8 cellular contexts compared by ENCODE assay signal in genomic region chr2:69375494-69376353, GRCh38. TPM values are rescaled to one million over a fixed set of nuclear protein-coding genes. Genes with fewer than 3 reads are reported as not detected.
A peak's percentile ranks its signal among the peaks of the same experiment; 100 is the strongest.
DNase-seq lines count a peak whose midpoint lies in the region; ATAC-seq and TF ChIP-seq lines count a peak whose summit lies in the region.

No MANE protein-coding gene starts in this region.

- in situ Hi-C loops in ACHN (cut with HindIII; ENCODE audit: low pct_ligation_motif_present, low pct_unique_long_range_greater_than_20kb, low sequenced_read_pairs): no loop called here

- H3K27ac ChIP-seq in body of pancreas (peak overlapping the region in 2 of 4 donors; percentile 15 to 29), vagina (peak overlapping the region; percentile 12)

- no peak for TF ChIP-seq POLR2A in body of pancreas (IDR thresholded peaks at IDR 0.05)
- TF ChIP-seq POLR2A in vagina (IDR thresholded peaks at IDR 0.05): no peak

- intact Hi-C loops in body of pancreas (cut with DNase I) (no loop called here), left colon (cut with DNase I, micrococcal nuclease) (no loop called here), vagina (cut with DNase I) (no loop called here)

- H3K9me3 ChIP-seq in body of pancreas (no peaks in the 10 kb centered on the region), vagina (no peaks in the 10 kb centered on the region)

- peak; percentile 58 for TF ChIP-seq CTCF in GM10266 (IDR thresholded peaks at IDR 0.05; ENCODE audit: control insufficient read depth, insufficient read depth, low read depth, missing control alignments)
- peak; percentile 39 to 64 (median 60) for TF ChIP-seq CTCF in body of pancreas (IDR thresholded peaks at IDR 0.05)
- peak in 1 of 3 experiments; percentile 15 for TF ChIP-seq CTCF in vagina (IDR thresholded peaks at IDR 0.05)

- peaks cover 0 to 8% of the 10 kb centered on the region in 2 donors for H3K36me3 ChIP-seq in body of pancreas (replicated peaks in 1 of 2; ENCODE audit: insufficient read depth in 1 of 2, low read depth in 2 of 2)
- no peaks in the 10 kb centered on the region for H3K36me3 ChIP-seq in vagina

- ATAC-seq in body of pancreas: peak; percentile 81
- ATAC-seq in left colon: peak; percentile 76

- H3K27me3 ChIP-seq in body of pancreas: no peaks in the 10 kb centered on the region
- no peaks in the 10 kb centered on the region for H3K27me3 ChIP-seq in vagina

- 50 to 57% methylated on average over 8 of the region's 8 CpGs for WGBS in body of pancreas, 2 donors

- H3K4me3 ChIP-seq in body of pancreas (no peak overlapping the region), vagina (no peak overlapping the region)

- H3K4me1 ChIP-seq in body of pancreas (peaks cover 16% of the 10 kb centered on the region), vagina (peaks cover 8% of the 10 kb centered on the region)

- DNase-seq in ACHN (peak; percentile 60), GM10266 (ENCODE audit: extremely low spot score) (peak; percentile 30), NCI-H2196 (lab: John Stamatoyannopoulos, UW; ENCODE audit: unreplicated experiment) (peak; percentile 7), body of pancreas (peak in 1 of 4 donors; percentile 38), left colon (no peak), vagina (ENCODE audit: extremely low spot score in 2 of 2) (no peak)
- no peak for DNase-seq in stimulated activated CD4-positive, alpha-beta T cell treated with anti-CD3 and anti-CD28 coated beads, Interleukin-4, amount 100 ng/mL, for 1 hour
- no peak for DNase-seq in activated naive CD4-positive, alpha-beta T cell treated with anti-CD3 and anti-CD28 coated beads, Interleukin-2, amount 50 U/mL, for 16 hours

RNA-seq across cellular contexts. Expression of gene GFPT1, which starts 11.3 kb away (rescaled TPM):
- 10 to 100 TPM; 31.6 to 34.6 TPM for total RNA-seq in body of pancreas
- total RNA-seq in left colon: 100 to 1,000 TPM; 158 to 242 TPM
- total RNA-seq in vagina: 17.9 TPM

Comparison
In these comparisons a context has a peak if more than half of its experiments do, and no peak if none do; other contexts are left out.
1. DNase-seq: peak in ACHN (single experiment), GM10266 (single experiment) and NCI-H2196 (single experiment); none in left colon (0 of 2), vagina (0 of 2), stimulated activated CD4-positive, alpha-beta T cell treated with anti-CD3 and anti-CD28 coated beads, Interleukin-4, amount 100 ng/mL, for 1 hour (single experiment) and activated naive CD4-positive, alpha-beta T cell treated with anti-CD3 and anti-CD28 coated beads, Interleukin-2, amount 50 U/mL, for 16 hours (single experiment).